In genomic region chr1:109167114-109167513, GRCh38 we compare ENCODE assay signal across 17 cellular contexts. TPM values are rescaled to one million over a fixed set of nuclear protein-coding genes. Genes with fewer than 3 reads are reported as not detected.
A peak's percentile ranks its signal among the peaks of the same experiment; 100 is the strongest.
DNase-seq lines count a peak whose midpoint lies in the region; ATAC-seq and TF ChIP-seq lines count a peak whose summit lies in the region.
"Had no signal": no experiment of that assay in that cellular context is flagged by ENCODE, and none has a peak within 500 bp of the region (broad histone marks: within the 10 kb centered on the region; RNA-seq: fewer than 3 reads in every experiment).

No MANE protein-coding gene starts in this region.

- H3K9me3 ChIP-seq in spleen (no peaks in the 10 kb centered on the region), ascending aorta (no peaks in the 10 kb centered on the region)
- H3K9me3 ChIP-seq: heart right ventricle had no signal

- no peak overlapping the region for H3K4me3 Mint-ChIP-seq in activated T-helper 17 cell treated with anti-CD3 and anti-CD28 coated beads, Interleukin-2, amount 50 U/mL, for 72 hours
- H3K4me3 Mint-ChIP-seq: B cell had no signal

- no peak for TF ChIP-seq POLR2A in spleen (IDR thresholded peaks at IDR 0.05)
- no peak for TF ChIP-seq POLR2A in GM18505 (IDR thresholded peaks at IDR 0.05; ENCODE audit: borderline replicate concordance, extremely low read depth, insufficient read depth, insufficient read length)

- H3K27me3 ChIP-seq in spleen (replicated peaks in 1 of 7) (no peaks in the 10 kb centered on the region), ascending aorta (no peaks in the 10 kb centered on the region)
- H3K27me3 ChIP-seq: heart right ventricle had no signal

- DNase-seq in GM12865 (ENCODE audit: low read depth): peak; percentile 83
- DNase-seq in LoVo (ENCODE audit: low spot score): no peak
- no peak for DNase-seq in spleen
- no peak for DNase-seq in ascending aorta (ENCODE audit: low spot score in 2 of 2)
- DNase-seq: activated CD4-positive, alpha-beta T cell treated with anti-CD3 and anti-CD28 coated beads for 1 hour; activated gamma-delta T cell treated with Interleukin-2 at 50 U/mL for 16 hours; midbrain; MM.1S; PC-9; stimulated activated CD8-positive, alpha-beta memory T cell treated with anti-CD3 and anti-CD28 coated beads, Interleukin-4, amount 100 ng/mL, for 48 hours had no signal

- H3K27ac ChIP-seq in spleen (peak overlapping the region in 1 of 8 donors; percentile 5), ascending aorta (no peak overlapping the region)
- H3K27ac ChIP-seq: coronary artery, PC-9 had no signal

- no peak overlapping the region for H3K4me3 ChIP-seq in GM12865 (ENCODE audit: low read depth, low read length)
- H3K4me3 ChIP-seq in spleen: no peak overlapping the region
- no peak overlapping the region for H3K4me3 ChIP-seq in ascending aorta
- H3K4me3 ChIP-seq: coronary artery, heart right ventricle, PC-9 had no signal

- no peaks in the 10 kb centered on the region for H3K27me3 Mint-ChIP-seq in activated T-helper 17 cell treated with anti-CD3 and anti-CD28 coated beads, Interleukin-2, amount 50 U/mL, for 72 hours

- no peaks in the 10 kb centered on the region for H3K9me3 Mint-ChIP-seq in activated T-helper 17 cell treated with anti-CD3 and anti-CD28 coated beads, Interleukin-2, amount 50 U/mL, for 72 hours

- H3K4me1 Mint-ChIP-seq in activated T-helper 17 cell treated with anti-CD3 and anti-CD28 coated beads, Interleukin-2, amount 50 U/mL, for 72 hours: peaks cover 9% of the 10 kb centered on the region

- H3K36me3 Mint-ChIP-seq in activated T-helper 17 cell treated with anti-CD3 and anti-CD28 coated beads, Interleukin-2, amount 50 U/mL, for 72 hours (ENCODE audit: low read depth): peaks cover 23% of the 10 kb centered on the region

- intact Hi-C loops in spleen (cut with DNase I; ENCODE audit: low total_unique reads) (no loop called here), ascending aorta (cut with DNase I) (no loop called here)

- TF ChIP-seq CTCF in GM12865 (IDR thresholded peaks at IDR 0.05; ENCODE audit: insufficient read depth, low read depth, low read length, missing control alignments): no peak
- no peak for TF ChIP-seq CTCF in spleen (IDR thresholded peaks at IDR 0.05 in 8 of 11, conservative IDR thresholded peaks at IDR 0.05 in 3 of 11)
- TF ChIP-seq CTCF in ascending aorta (IDR thresholded peaks at IDR 0.05): no peak

- H3K27ac Mint-ChIP-seq in activated T-helper 17 cell treated with anti-CD3 and anti-CD28 coated beads, Interleukin-2, amount 50 U/mL, for 72 hours: no peak overlapping the region
- H3K27ac Mint-ChIP-seq: B cell had no signal

- 21 to 48% (median 26%) methylated on average over 6 of the region's 6 CpGs for WGBS in spleen, 5 donors

- H3K36me3 ChIP-seq in spleen: no peaks in the 10 kb centered on the region
- no peaks in the 10 kb centered on the region for H3K36me3 ChIP-seq in ascending aorta
- H3K36me3 ChIP-seq: heart right ventricle had no signal

- ATAC-seq in GM21390 (IDR thresholded peaks at IDR 0.05; ENCODE audit: unreplicated experiment) (peak; percentile 39), HG03108 (IDR thresholded peaks at IDR 0.05; ENCODE audit: unreplicated experiment) (peak; percentile 67), GM18505 (IDR thresholded peaks at IDR 0.05; ENCODE audit: unreplicated experiment) (no peak)
- ATAC-seq in activated T-helper 17 cell treated with anti-CD3 and anti-CD28 coated beads, Interleukin-2, amount 50 U/mL, for 72 hours (replicated peaks): peak; percentile 11

- H3K4me1 ChIP-seq in spleen: peaks cover 2 to 77% (median 35%) of the 10 kb centered on the region in 6 donors
- peaks cover 0 to 6% of the 10 kb centered on the region in 2 donors for H3K4me1 ChIP-seq in ascending aorta

RNA-seq across cellular contexts. Expression of gene SARS1, which starts 46.6 kb away (rescaled TPM):
- total RNA-seq in activated T-helper 17 cell treated with anti-CD3 and anti-CD28 coated beads, Interleukin-2, amount 50 U/mL, for 72 hours: 100 to 1,000 TPM; 116 to 168 TPM
- total RNA-seq in spleen: 100 to 1,000 TPM in 3 of 7 donors, 10 to 100 TPM in 4; 98.5 to 138 (median 99.4) TPM
- 10 to 100 TPM; 47.2 to 63.2 (median 50.1) TPM for polyA plus RNA-seq in spleen
- 134 TPM for total RNA-seq in ascending aorta

RNA-seq across cellular contexts. Expression of gene ELAPOR1, which starts 53.2 kb away (rescaled TPM):
- total RNA-seq in activated T-helper 17 cell treated with anti-CD3 and anti-CD28 coated beads, Interleukin-2, amount 50 U/mL, for 72 hours: 10 to 100 TPM in 1 of 2 donors, 1 to 10 TPM in 1; 3.9 to 33.3 TPM
- total RNA-seq in spleen (10 to 100 TPM in 1 of 7 donors, 1 to 10 TPM in 6; 2.3 to 10.3 (median 5.5) TPM), ascending aorta (not detected)
- under 1 TPM; 0.26 to 0.36 (median 0.32) TPM for polyA plus RNA-seq in spleen
